In the genomic region with DNA sequence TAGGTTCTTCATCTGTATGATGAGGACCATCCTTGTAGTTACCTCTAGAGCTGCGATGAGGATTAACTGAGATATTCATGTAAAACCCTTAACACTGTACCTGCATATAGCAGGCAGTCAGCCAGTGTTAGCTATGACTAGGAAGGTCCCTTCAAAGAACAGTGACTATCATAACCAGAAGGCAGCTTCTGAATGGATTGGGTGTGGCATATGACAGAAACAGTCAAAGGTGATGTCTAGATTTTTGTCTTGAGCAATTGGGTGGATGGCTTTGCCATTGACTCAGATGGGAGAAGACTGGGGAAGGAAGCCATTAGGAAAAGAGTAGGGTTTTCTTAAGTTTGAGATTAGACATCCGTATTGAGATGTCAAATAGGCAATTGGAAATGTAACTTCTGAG, we compare ENCODE assay signal across 34 cellular contexts. TPM values are rescaled to one million over a fixed set of nuclear protein-coding genes. Genes with fewer than 3 reads are reported as not detected.
"Had no signal": no experiment of that assay in that cellular context is flagged by ENCODE, and none has a peak within 500 bp of the region (broad histone marks: within the 10 kb centered on the region; RNA-seq: fewer than 3 reads in every experiment).

No MANE protein-coding gene starts in this region.

- H3K4me3 ChIP-seq: adrenal gland, body of pancreas, breast epithelium, MG63, SJCRH30, SK-N-MC had no signal

- H3K9me3 ChIP-seq: adrenal gland, body of pancreas, breast epithelium, MG63, SJCRH30 had no signal

- H3K27ac ChIP-seq: adrenal gland, body of pancreas, breast epithelium, SJCRH30, SK-N-MC, WERI-Rb-1 had no signal

- H3K9me3 Mint-ChIP-seq: activated T-cell treated with anti-CD3 and anti-CD28 coated beads, Interleukin-2, amount 50 U/mL, for 24 hours; activated T-helper 2 cell treated with anti-CD3 and anti-CD28 coated beads, Interferon-gamma antibody, Interleukin-2, Interleukin-4, amounts not matched to agents 10 μg/mL and 5 μg/mL and 100 μg/mL, durations not matched to agents 14 hours and 24 hours and 36 hours had no signal

- H3K4me1 ChIP-seq: adrenal gland, breast epithelium, SJCRH30 had no signal

- FAIRE-seq: astrocyte had no signal

- H3K36me3 ChIP-seq: adrenal gland, breast epithelium, MG63, SJCRH30, WERI-Rb-1 had no signal

- ATAC-seq: activated CD8-positive, alpha-beta T cell treated with anti-CD3 and anti-CD28 coated beads, Interleukin-2, amount 10 ng/mL, durations not matched to agents 7 days and 5 days; activated naive CD4-positive, alpha-beta T cell treated with anti-CD3 and anti-CD28 coated beads, Interleukin-2, amount 50 U/mL, for 72 hours; body of pancreas had no signal

- H3K4me3 Mint-ChIP-seq: activated CD8-positive, alpha-beta T cell treated with anti-CD3 and anti-CD28 coated beads, Interleukin-2, amount 10 ng/mL, durations not matched to agents 7 days and 5 days; activated naive CD4-positive, alpha-beta T cell treated with anti-CD3 and anti-CD28 coated beads for 36 hours; activated T-cell treated with anti-CD3 and anti-CD28 coated beads, Interleukin-2, amount 50 U/mL, for 24 hours had no signal

- H3K27me3 ChIP-seq: adrenal gland, body of pancreas, breast epithelium, MG63, SJCRH30 had no signal

- H3K27ac Mint-ChIP-seq: activated CD8-positive, alpha-beta T cell treated with anti-CD3 and anti-CD28 coated beads, Interleukin-2, amount 10 ng/mL, durations not matched to agents 7 days and 5 days; activated naive CD4-positive, alpha-beta T cell treated with anti-CD3 and anti-CD28 coated beads for 36 hours; activated naive CD4-positive, alpha-beta T cell treated with anti-CD3 and anti-CD28 coated beads, Interleukin-2, amount 50 U/mL, for 72 hours; activated T-cell treated with anti-CD3 and anti-CD28 coated beads, Interleukin-2, amount 50 U/mL, for 24 hours; activated T-helper 2 cell treated with anti-CD3 and anti-CD28 coated beads, Interferon-gamma antibody, Interleukin-2, Interleukin-4, amounts not matched to agents 10 μg/mL and 5 μg/mL and 100 μg/mL, durations not matched to agents 14 hours and 24 hours and 36 hours had no signal

- DNase-seq: activated CD4-positive, alpha-beta T cell treated with anti-CD3 and anti-CD28 coated beads for 1 hour; activated CD4-positive, alpha-beta T cell treated with anti-CD3 and anti-CD28 coated beads for 48 hours; activated CD4-positive, CD25-positive, alpha-beta regulatory T cell; activated CD8-positive, alpha-beta T cell treated with anti-CD3 and anti-CD28 coated beads, Interleukin-2, amount 10 ng/mL, durations not matched to agents 7 days and 5 days; activated gamma-delta T cell; activated naive CD4-positive, alpha-beta T cell treated with anti-CD3 and anti-CD28 coated beads for 36 hours; activated T-cell treated with anti-CD3 and anti-CD28 coated beads, Interleukin-2, amount 50 U/mL, for 24 hours; adrenal gland; body of pancreas; central memory CD4-positive, alpha-beta T cell; Kasumi-1; KG1; MG63; NCI-H1048; NCI-H1105 treated with DMSO at 0.1 percent for 48 hours; NCI-H1436; NCI-H1694 treated with DMSO at 0.1 percent for 48 hours; NCI-H2029; NCI-H2107; NCI-H2171; NCI-H510A; NCI-H526; NCI-H748 treated with DMSO at 0.1 percent for 48 hours; NK-92 treated with Interleukin-12 subunit alpha and Interleukin-12 subunit beta, amount 100 ng/mL, for 24 hours; SHP77; SJCRH30; T1000; WERI-Rb-1 had no signal

RNA-seq across cellular contexts. Expression of gene XDH, which starts 15.7 kb away (rescaled TPM):
- total RNA-seq: activated CD8-positive, alpha-beta T cell treated with anti-CD3 and anti-CD28 coated beads, Interleukin-2, amount 10 ng/mL, durations not matched to agents 7 days and 5 days; activated naive CD4-positive, alpha-beta T cell treated with anti-CD3 and anti-CD28 coated beads for 36 hours; activated naive CD4-positive, alpha-beta T cell treated with anti-CD3 and anti-CD28 coated beads, Interleukin-2, amount 50 U/mL, for 72 hours; activated T-helper 2 cell treated with anti-CD3 and anti-CD28 coated beads, Interferon-gamma antibody, Interleukin-2, Interleukin-4, amounts not matched to agents 10 μg/mL and 5 μg/mL and 100 μg/mL, durations not matched to agents 14 hours and 24 hours and 36 hours; adrenal gland; OCI-LY7; SJCRH30 had no signal
